In the genomic region with DNA sequence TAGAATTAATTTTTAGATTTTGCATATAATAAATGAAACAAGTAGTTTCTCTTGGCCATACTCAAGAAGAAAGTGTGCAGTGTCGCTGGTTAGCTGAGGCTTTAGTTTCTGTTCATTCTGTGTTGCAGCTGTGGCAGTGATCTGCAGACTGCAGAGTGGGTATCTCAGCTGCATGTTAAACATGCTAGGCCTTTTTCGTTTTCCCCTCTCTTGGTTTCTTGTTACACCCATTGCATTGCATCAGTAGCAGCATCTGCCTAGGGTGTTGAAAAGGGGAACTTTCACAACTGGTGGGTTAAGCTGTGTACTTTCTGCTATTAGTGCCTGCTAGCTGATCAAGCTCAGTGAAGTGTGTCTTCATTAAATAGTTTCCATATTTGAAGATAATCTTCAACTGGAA, we compare ENCODE assay signal across 9 cellular contexts. TPM values are rescaled to one million over a fixed set of nuclear protein-coding genes. Genes with fewer than 3 reads are reported as not detected.
DNase-seq lines count a peak whose midpoint lies in the region; ATAC-seq, FAIRE-seq and TF ChIP-seq lines count a peak whose summit lies in the region.
"Had no signal": no experiment of that assay in that cellular context is flagged by ENCODE, and none has a peak within 500 bp of the region (broad histone marks: within the 10 kb centered on the region; RNA-seq: fewer than 3 reads in every experiment).

No MANE protein-coding gene starts in this region.

- CTCF ChIA-PET in K562 (lab: Yijun Ruan, JAX; ENCODE audit: low intra/inter-chr PET ratio) = no interaction called here

- H3K4me3 ChIP-seq in GM08714 (ENCODE audit: low read length) (peak overlapping the region; percentile 43; the same call in 1 of the 2 replicates), K562 (no peak overlapping the region), skeletal muscle cell (ENCODE audit: low read depth, low read length) (no peak overlapping the region), stomach (no peak overlapping the region), hepatocyte (no peak overlapping the region)

- no peak for FAIRE-seq in K562 (lab: Jason Lieb, UNC)
- FAIRE-seq: bronchial epithelial cell had no signal

- no peak for TF ChIP-seq CTCF in K562 (IDR thresholded peaks at IDR 0.05 in 2 of 3, conservative IDR thresholded peaks at IDR 0.05 in 1 of 3; ENCODE audit: insufficient read depth in 2 of 3, low read depth in 1 of 3, low read length in 3 of 3)
- no peak for TF ChIP-seq CTCF in stomach (IDR thresholded peaks at IDR 0.05)
- no peak for TF ChIP-seq CTCF in hepatocyte (IDR thresholded peaks at IDR 0.05; ENCODE audit: poor library complexity)

- TF ChIP-seq EP300 in K562 (IDR thresholded peaks at IDR 0.05; ENCODE audit: low read length) = no peak; the same call in 1 of the 2 replicates
- no peak for TF ChIP-seq EP300 in stomach (IDR thresholded peaks at IDR 0.05)

- WGBS in K562 (ENCODE audit: insufficient coverage, low coverage, missing lambda C conversion rate) = 33% methylated on average over 2 of the region's 2 CpGs
- WGBS in stomach, 5 donors = 29 to 56% (median 33%) methylated on average over 2 of the region's 2 CpGs
- 64% methylated on average over 2 of the region's 2 CpGs for WGBS in hepatocyte (ENCODE audit: low lambda C conversion rate, missing lambda C conversion rate)

- H3K9me2 ChIP-seq in hepatocyte (replicated peaks; ENCODE audit: insufficient read depth) = no peaks in the 10 kb centered on the region

- no peak overlapping the region for H3K9ac ChIP-seq in K562 (ENCODE audit: insufficient read depth in 1 of 2, low read depth in 2 of 2, low read length in 2 of 2)

- POLR2A ChIA-PET in K562 (lab: Yijun Ruan, JAX) = interaction anchor here (0.8 to 0.9 kb wide), 2 partner anchors 20 to 417 kb away, joined by 3 to 4 read pairs; no protein-coding TSS in a partner anchor

- H4K20me1 ChIP-seq in K562 (replicated peaks; ENCODE audit: control insufficient read depth, insufficient read depth, low read length) = no peaks in the 10 kb centered on the region; the same call in 1 of the 2 replicates
- peaks cover 47% of the 10 kb centered on the region for H4K20me1 ChIP-seq in hepatocyte (ENCODE audit: insufficient read depth, poor library complexity, severe bottlenecking)

- TF ChIP-seq POLR2A in K562 (conservative IDR thresholded peaks at IDR 0.05) (no peak), stomach (IDR thresholded peaks at IDR 0.05) (no peak)

- intact Hi-C loops in K562 (cut with micrococcal nuclease) = no loop called here
- intact Hi-C loops in stomach (cut with DNase I; ENCODE audit: low total_unique reads) = no loop called here

- BruUV-seq in K562 (replicated peaks; lab: Mats Ljungman, UMichigan) = no TSS peak

- no peak overlapping the region for H3K27ac ChIP-seq in K562 (ENCODE audit: extremely low read depth, low read depth, low read length)
- peak overlapping the region in 2 of 5 donors; percentile 64 to 66 for H3K27ac ChIP-seq in stomach
- no peak overlapping the region for H3K27ac ChIP-seq in hepatocyte

- peak; percentile 97 for ATAC-seq in GM21390 (IDR thresholded peaks at IDR 0.05; ENCODE audit: unreplicated experiment)
- peak; percentile 99 for ATAC-seq in HG03565 (IDR thresholded peaks at IDR 0.05; ENCODE audit: unreplicated experiment)
- peak; percentile 77 for ATAC-seq in K562

- H3K27me3 ChIP-seq in K562 (ENCODE audit: control insufficient read depth in 2 of 2, insufficient read depth in 2 of 2, low read length in 2 of 2) (no peaks in the 10 kb centered on the region), stomach (no peaks in the 10 kb centered on the region), hepatocyte (no peaks in the 10 kb centered on the region)

- peaks cover 94% of the 10 kb centered on the region for H3K79me2 ChIP-seq in K562 (ENCODE audit: control insufficient read depth, insufficient read depth, low read length)
- peaks cover 89% of the 10 kb centered on the region for H3K79me2 ChIP-seq in hepatocyte

- in situ Hi-C loops in K562 (cut with MboI) = no loop called here

- 0 out of 4 replicates have a peak, but pooled peaks of 1 of the 2 experiments have one; percentile 11 for TF ChIP-seq RAD21 in K562 (CRISPR knock-in tag; conservative IDR thresholded peaks at IDR 0.05 in 1 of 2, IDR thresholded peaks at IDR 0.05 in 1 of 2)

- H3K36me3 ChIP-seq in K562 (ENCODE audit: control insufficient read depth, insufficient read depth, low read length) (peaks cover 77% of the 10 kb centered on the region), stomach (peaks cover 10 to 30% (median 26%) of the 10 kb centered on the region in 4 donors), hepatocyte (replicated peaks; ENCODE audit: insufficient read depth, low read depth) (no peaks in the 10 kb centered on the region)

- H3K4me2 ChIP-seq in K562 (ENCODE audit: insufficient read depth, low read length) = no peak overlapping the region
- no peak overlapping the region for H3K4me2 ChIP-seq in hepatocyte

- H3K4me1 ChIP-seq in K562 (replicated peaks in 1 of 2; ENCODE audit: control insufficient read depth in 2 of 2, insufficient read depth in 2 of 2, low read length in 2 of 2) (no peaks in the 10 kb centered on the region), stomach (peaks cover 36 to 88% (median 66%) of the 10 kb centered on the region in 4 donors), hepatocyte (ENCODE audit: insufficient read depth) (peaks cover 7% of the 10 kb centered on the region)

- DNase-seq in K562 (ENCODE audit: extremely low read depth in 1 of 4, low spot score in 3 of 4) (no peak), skeletal muscle cell (ENCODE audit: low read depth) (peak; percentile 71), stomach (no peak), hepatocyte (ENCODE audit: low spot score) (no peak)
- DNase-seq in stimulated activated CD4-positive, alpha-beta T cell treated with anti-CD3 and anti-CD28 coated beads, Interleukin-4, amount 100 ng/mL, for 1 hour = no peak

- no peaks in the 10 kb centered on the region for H3K9me3 ChIP-seq in K562 (replicated peaks; ENCODE audit: control insufficient read depth, insufficient read depth, low read depth, low read length)
- H3K9me3 ChIP-seq in stomach = no peaks in the 10 kb centered on the region
- H3K9me3 ChIP-seq in hepatocyte (ENCODE audit: low read depth) = no peaks in the 10 kb centered on the region

- H2AFZ ChIP-seq in K562 (ENCODE audit: low read depth, low read length) (no peak overlapping the region), hepatocyte (no peak overlapping the region)

- H3K9me1 ChIP-seq in K562 (ENCODE audit: control insufficient read depth, insufficient read depth, low read length) = no peaks in the 10 kb centered on the region

TF ChIP-seq in K562, 482 proteins besides CTCF, POLR2A, EP300 and RAD21 (continues in another document):
- TF ChIP-seq CEBPB (tag; IDR thresholded peaks at IDR 0.05) (peak; percentile 59), TBL1XR1 (IDR thresholded peaks at IDR 0.05; ENCODE audit: low read length in 2 of 2) (no peak), JUND (IDR thresholded peaks at IDR 0.05; ENCODE audit: borderline replicate concordance, low read depth, low read length) (peak; percentile 20; the same call in 1 of the 2 replicates), JUND (tag; IDR thresholded peaks at IDR 0.05; ENCODE audit: borderline replicate concordance, low read depth, low read length) (no peak), HLTF (IDR thresholded peaks at IDR 0.05) (no peak), SMAD4 (CRISPR knock-in tag; conservative IDR thresholded peaks at IDR 0.05) (0 out of 2 replicates have a peak, but pooled peaks have one; percentile 30), CEBPG (CRISPR knock-in tag; IDR thresholded peaks at IDR 0.05) (peak; percentile 92), CEBPG (tag; conservative IDR thresholded peaks at IDR 0.05 in 1 of 2, IDR thresholded peaks at IDR 0.05 in 1 of 2) (peak in 1 of 2 experiments; percentile 57; a peak in 1 of 4 replicates), ATF4 (CRISPR knock-in tag; IDR thresholded peaks at IDR 0.05) (peak; percentile 76)
- TF ChIP-seq, protein P1, sequence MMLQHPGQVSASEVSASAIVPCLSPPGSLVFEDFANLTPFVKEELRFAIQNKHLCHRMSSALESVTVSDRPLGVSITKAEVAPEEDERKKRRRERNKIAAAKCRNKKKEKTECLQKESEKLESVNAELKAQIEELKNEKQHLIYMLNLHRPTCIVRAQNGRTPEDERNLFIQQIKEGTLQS (IDR thresholded peaks at IDR 0.05) = peak; percentile 40; the same call in 1 of the 2 replicates
- TF ChIP-seq, protein P1 (CRISPR knock-in tag; conservative IDR thresholded peaks at IDR 0.05) = no peak

RNA-seq across cellular contexts. Expression of gene ACSL3, which starts 51.3 kb away (rescaled TPM):
- 104 and 200 TPM in 2 replicates for total RNA-seq in K562 (2011; cell fraction: chromatin; rRNA removed; ENCODE audit: low replicate concordance)
- total RNA-seq in K562 (2011; cell fraction: nucleolus; rRNA removed) = 86.9 and 118 TPM in 2 replicates
- 148 and 153 TPM in 2 replicates for total RNA-seq in K562 (2011; cell fraction: nucleoplasm; rRNA removed)
- total RNA-seq in K562 (2014; rRNA removed) = 88.2 and 99.7 TPM in 2 replicates
- total RNA-seq in K562 (2014; rRNA removed; fragmentation: Illumina TruSeq; extraction: Trizol) = 123 and 145 TPM in 2 replicates
- total RNA-seq in K562 (2015; rRNA removed; fragmentation: Illumina TruSeq; extraction: Trizol) = 102 and 108 TPM in 2 replicates
- total RNA-seq in K562 (2021) = 78.7 and 85.2 TPM in 2 replicates
- 96.7 and 115 TPM in 2 replicates for polyA plus RNA-seq in K562 (2011; rRNA removed)
- 44.3 and 75.1 TPM in 2 replicates for polyA plus RNA-seq in K562 (2011; cell fraction: cytosol; rRNA removed)
- 31.8 and 43.0 TPM in 2 replicates for polyA plus RNA-seq in K562 (2011; cell fraction: nucleus; rRNA removed)
- polyA plus RNA-seq in K562 (2012) = 72.6 and 74.2 TPM in 2 replicates
- polyA plus RNA-seq in K562 (2014; fragmentation: Illumina TruSeq; extraction: Trizol) = 69.4 and 78.8 TPM in 2 replicates
- polyA plus RNA-seq in K562 (2014; fragmentation: Nextera tagmentation; extraction: Ambion mirVana) = 10 to 100 TPM; 21.3 to 28.0 TPM
- 66.0 and 75.5 TPM in 2 replicates for polyA plus RNA-seq in K562 (2014; rRNA removed)
- polyA minus RNA-seq in K562 (2011; rRNA and poly(A)+ RNA removed) = 184 and 219 TPM in 2 replicates
- 52.7 and 79.6 TPM in 2 replicates for polyA minus RNA-seq in K562 (2011; cell fraction: cytosol; rRNA and poly(A)+ RNA removed)
- polyA minus RNA-seq in K562 (2011; cell fraction: nucleus; rRNA and poly(A)+ RNA removed) = 44.4 and 83.9 TPM in 2 replicates
- total RNA-seq in stomach = 100 to 1,000 TPM in 2 of 5 donors, 10 to 100 TPM in 3; 13.4 to 234 (median 92.4) TPM
- polyA plus RNA-seq in stomach = 10 to 100 TPM; 10.5 to 18.7 (median 17.7) TPM
- total RNA-seq in hepatocyte = 123 and 133 TPM in 2 replicates
- polyA plus RNA-seq in hepatocyte = 78.1 and 82.1 TPM in 2 replicates
